ENCODE assay signal across 11 cellular contexts in the genomic region with DNA sequence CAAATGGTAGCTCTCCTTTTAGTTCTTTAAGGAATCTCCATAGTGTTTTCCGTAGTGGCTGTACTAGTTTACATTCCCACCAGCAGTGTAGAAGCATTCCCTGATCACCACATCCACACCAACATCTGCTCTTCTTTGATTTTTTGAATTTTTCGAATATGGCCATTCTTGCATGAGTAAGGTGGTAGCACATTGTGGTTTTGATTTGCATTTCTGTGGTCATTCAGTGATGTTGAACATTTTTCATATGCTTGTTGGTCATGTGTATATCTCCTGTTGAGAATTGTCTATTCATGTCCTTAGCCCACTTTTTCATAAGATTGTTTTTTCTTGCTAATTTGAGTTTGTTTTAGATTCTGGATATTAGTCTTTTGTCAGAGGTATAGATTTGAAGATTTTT.
DNase-seq lines count a peak whose midpoint lies in the region; ATAC-seq and TF ChIP-seq lines count a peak whose summit lies in the region.
"Had no signal": no experiment of that assay in that cellular context is flagged by ENCODE, and none has a peak within 500 bp of the region (broad histone marks: within the 10 kb centered on the region; RNA-seq: fewer than 3 reads in every experiment).

No MANE protein-coding gene starts in this region.

- TF ChIP-seq CTCF in cardiac fibroblast (IDR thresholded peaks at IDR 0.05; ENCODE audit: low read depth, low read length) (no peak), GM13977 (IDR thresholded peaks at IDR 0.05; ENCODE audit: extremely low read depth, insufficient read depth, missing control alignments) (no peak)

- ATAC-seq in GM21390 (IDR thresholded peaks at IDR 0.05; ENCODE audit: unreplicated experiment) = peak; percentile 98
- peak; percentile 92 for ATAC-seq in HG03103 (IDR thresholded peaks at IDR 0.05; ENCODE audit: low read depth, unreplicated experiment)

- in situ Hi-C loops in GM13977 (cut with MboI; ENCODE audit: low pct_unique_long_range_greater_than_20kb, low sequenced_read_pairs, unreplicated experiment) = no loop called here

- DNase-seq in ELR (ENCODE audit: low read depth) = peak; percentile 74
- peak; percentile 42 to 84 for DNase-seq in cardiac fibroblast (ENCODE audit: low read depth in 2 of 2)
- DNase-seq in GM13977 (ENCODE audit: low spot score) = no peak
- no peak for DNase-seq in activated CD8-positive, alpha-beta memory T cell treated with anti-CD3 and anti-CD28 coated beads, Interleukin-2, amount 50 U/mL, for 48 hours
- no peak for DNase-seq in central memory CD4-positive, alpha-beta T cell
- no peak for DNase-seq in GM03348 (ENCODE audit: low spot score)
- DNase-seq: activated B cell treated with CpG ODN at 0.5 μM for 24 hours, NCI-H526, tibial artery had no signal

- no peak overlapping the region for H3K4me3 ChIP-seq in cardiac fibroblast (replicated peaks in 1 of 2; ENCODE audit: low read depth in 2 of 2, low read length in 2 of 2)
- H3K4me3 ChIP-seq: tibial artery had no signal

Comparison
In these comparisons a context has a peak if more than half of its experiments do, and no peak if none do; other contexts are left out.
1. DNase-seq: peak in ELR (single experiment) and cardiac fibroblast (2 of 2); none in GM13977 (single experiment), activated CD8-positive, alpha-beta memory T cell treated with anti-CD3 and anti-CD28 coated beads, Interleukin-2, amount 50 U/mL, for 48 hours (single experiment), central memory CD4-positive, alpha-beta T cell (single experiment) and GM03348 (single experiment).